ENCODE assay signal across 2 cellular contexts in the genomic region with DNA sequence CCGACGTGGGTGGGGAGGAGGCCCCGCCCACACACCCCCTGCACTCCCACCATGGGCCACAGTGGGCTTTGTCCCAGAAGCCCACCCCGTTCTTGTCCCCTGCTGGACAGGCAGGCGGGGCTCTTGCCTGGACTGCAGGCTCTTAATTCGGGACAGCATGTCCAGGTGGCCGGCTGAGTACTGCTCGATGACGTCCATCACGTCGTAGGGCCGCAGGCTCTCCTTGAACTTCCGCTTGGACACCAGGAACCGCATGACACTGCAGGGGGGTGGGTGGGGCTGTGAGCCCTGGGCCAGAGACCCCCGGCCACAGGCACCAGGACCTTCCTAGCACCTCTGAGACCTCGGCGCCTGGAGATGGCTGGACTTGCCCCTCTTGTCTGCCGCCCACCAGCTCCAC.
TF ChIP-seq lines count a peak whose summit lies in the region.

No MANE protein-coding gene starts in this region.

TF ChIP-seq in HepG2, 621 proteins besides CTCF, POLR2A, EP300 and RAD21 (continues in another document):
- TF ChIP-seq, protein P1, sequence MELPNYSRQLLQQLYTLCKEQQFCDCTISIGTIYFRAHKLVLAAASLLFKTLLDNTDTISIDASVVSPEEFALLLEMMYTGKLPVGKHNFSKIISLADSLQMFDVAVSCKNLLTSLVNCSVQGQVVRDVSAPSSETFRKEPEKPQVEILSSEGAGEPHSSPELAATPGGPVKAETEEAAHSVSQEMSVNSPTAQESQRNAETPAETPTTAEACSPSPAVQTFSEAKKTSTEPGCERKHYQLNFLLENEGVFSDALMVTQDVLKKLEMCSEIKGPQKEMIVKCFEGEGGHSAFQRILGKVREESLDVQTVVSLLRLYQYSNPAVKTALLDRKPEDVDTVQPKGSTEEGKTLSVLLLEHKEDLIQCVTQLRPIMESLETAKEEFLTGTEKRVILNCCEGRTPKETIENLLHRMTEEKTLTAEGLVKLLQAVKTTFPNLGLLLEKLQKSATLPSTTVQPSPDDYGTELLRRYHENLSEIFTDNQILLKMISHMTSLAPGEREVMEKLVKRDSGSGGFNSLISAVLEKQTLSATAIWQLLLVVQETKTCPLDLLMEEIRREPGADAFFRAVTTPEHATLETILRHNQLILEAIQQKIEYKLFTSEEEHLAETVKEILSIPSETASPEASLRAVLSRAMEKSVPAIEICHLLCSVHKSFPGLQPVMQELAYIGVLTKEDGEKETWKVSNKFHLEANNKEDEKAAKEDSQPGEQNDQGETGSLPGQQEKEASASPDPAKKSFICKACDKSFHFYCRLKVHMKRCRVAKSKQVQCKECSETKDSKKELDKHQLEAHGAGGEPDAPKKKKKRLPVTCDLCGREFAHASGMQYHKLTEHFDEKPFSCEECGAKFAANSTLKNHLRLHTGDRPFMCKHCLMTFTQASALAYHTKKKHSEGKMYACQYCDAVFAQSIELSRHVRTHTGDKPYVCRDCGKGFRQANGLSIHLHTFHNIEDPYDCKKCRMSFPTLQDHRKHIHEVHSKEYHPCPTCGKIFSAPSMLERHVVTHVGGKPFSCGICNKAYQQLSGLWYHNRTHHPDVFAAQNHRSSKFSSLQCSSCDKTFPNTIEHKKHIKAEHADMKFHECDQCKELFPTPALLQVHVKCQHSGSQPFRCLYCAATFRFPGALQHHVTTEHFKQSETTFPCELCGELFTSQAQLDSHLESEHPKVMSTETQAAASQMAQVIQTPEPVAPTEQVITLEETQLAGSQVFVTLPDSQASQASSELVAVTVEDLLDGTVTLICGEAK (IDR thresholded peaks at IDR 0.05): no peak
- TF ChIP-seq, protein P1 (CRISPR knock-in tag; IDR thresholded peaks at IDR 0.05): no peak
- TF ChIP-seq ZBTB8A (CRISPR knock-in tag; IDR thresholded peaks at IDR 0.05; ENCODE audit: borderline replicate concordance, low read depth) (no peak), NR2C2 (CRISPR knock-in tag; IDR thresholded peaks at IDR 0.05; ENCODE audit: borderline replicate concordance) (0 out of 2 replicates have a peak, but pooled peaks have one; percentile 14), ZNF570 (CRISPR knock-in tag; IDR thresholded peaks at IDR 0.05; ENCODE audit: borderline replicate concordance) (no peak)
- TF ChIP-seq, protein P2, sequence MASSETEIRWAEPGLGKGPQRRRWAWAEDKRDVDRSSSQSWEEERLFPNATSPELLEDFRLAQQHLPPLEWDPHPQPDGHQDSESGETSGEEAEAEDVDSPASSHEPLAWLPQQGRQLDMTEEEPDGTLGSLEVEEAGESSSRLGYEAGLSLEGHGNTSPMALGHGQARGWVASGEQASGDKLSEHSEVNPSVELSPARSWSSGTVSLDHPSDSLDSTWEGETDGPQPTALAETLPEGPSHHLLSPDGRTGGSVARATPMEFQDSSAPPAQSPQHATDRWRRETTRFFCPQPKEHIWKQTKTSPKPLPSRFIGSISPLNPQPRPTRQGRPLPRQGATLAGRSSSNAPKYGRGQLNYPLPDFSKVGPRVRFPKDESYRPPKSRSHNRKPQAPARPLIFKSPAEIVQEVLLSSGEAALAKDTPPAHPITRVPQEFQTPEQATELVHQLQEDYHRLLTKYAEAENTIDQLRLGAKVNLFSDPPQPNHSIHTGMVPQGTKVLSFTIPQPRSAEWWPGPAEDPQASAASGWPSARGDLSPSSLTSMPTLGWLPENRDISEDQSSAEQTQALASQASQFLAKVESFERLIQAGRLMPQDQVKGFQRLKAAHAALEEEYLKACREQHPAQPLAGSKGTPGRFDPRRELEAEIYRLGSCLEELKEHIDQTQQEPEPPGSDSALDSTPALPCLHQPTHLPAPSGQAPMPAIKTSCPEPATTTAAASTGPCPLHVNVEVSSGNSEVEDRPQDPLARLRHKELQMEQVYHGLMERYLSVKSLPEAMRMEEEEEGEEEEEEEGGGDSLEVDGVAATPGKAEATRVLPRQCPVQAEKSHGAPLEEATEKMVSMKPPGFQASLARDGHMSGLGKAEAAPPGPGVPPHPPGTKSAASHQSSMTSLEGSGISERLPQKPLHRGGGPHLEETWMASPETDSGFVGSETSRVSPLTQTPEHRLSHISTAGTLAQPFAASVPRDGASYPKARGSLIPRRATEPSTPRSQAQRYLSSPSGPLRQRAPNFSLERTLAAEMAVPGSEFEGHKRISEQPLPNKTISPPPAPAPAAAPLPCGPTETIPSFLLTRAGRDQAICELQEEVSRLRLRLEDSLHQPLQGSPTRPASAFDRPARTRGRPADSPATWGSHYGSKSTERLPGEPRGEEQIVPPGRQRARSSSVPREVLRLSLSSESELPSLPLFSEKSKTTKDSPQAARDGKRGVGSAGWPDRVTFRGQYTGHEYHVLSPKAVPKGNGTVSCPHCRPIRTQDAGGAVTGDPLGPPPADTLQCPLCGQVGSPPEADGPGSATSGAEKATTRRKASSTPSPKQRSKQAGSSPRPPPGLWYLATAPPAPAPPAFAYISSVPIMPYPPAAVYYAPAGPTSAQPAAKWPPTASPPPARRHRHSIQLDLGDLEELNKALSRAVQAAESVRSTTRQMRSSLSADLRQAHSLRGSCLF (CRISPR knock-in tag; IDR thresholded peaks at IDR 0.05; ENCODE audit: borderline replicate concordance): no peak

TF ChIP-seq in K562, 482 proteins besides CTCF, POLR2A, EP300 and RAD21:
- TF ChIP-seq MIER1 (IDR thresholded peaks at IDR 0.05; ENCODE audit: low read depth): no peak
- TF ChIP-seq ZBTB7A (IDR thresholded peaks at IDR 0.05; ENCODE audit: borderline replicate concordance, control insufficient read depth, low read depth, low read length): 0 out of 2 replicates have a peak, but pooled peaks have one; percentile 34
- no peak for TF ChIP-seq SNRNP70 (optimal IDR thresholded peaks at IDR 0.05; ENCODE audit: low read depth, low read length)
- no peak for TF ChIP-seq ILF3 (IDR thresholded peaks at IDR 0.05; ENCODE audit: borderline replicate concordance)
